Comparison of ENCODE assay signal across 14 cellular contexts in the genomic region with DNA sequence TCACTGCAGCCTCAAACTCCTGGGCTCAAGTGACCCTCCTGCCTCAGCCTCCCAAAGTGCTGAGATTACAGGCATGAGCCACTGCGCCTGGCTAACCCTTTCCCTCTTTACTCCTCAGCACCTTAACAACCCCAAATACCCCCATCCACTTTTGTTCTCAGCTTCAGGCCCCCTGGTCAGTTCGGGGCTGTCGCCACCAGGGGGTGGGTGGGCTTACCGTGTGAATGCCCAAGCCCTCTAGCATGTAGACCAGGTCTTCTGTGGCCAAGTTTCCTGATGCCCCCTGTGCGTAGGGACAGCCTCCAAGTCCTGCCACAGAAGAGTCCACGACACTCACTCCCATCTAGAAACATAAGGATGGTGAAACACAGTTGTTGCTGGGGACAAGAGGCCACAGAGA. TPM values are rescaled to one million over a fixed set of nuclear protein-coding genes. Genes with fewer than 3 reads are reported as not detected.
DNase-seq lines count a peak whose midpoint lies in the region; ATAC-seq and TF ChIP-seq lines count a peak whose summit lies in the region.
"Had no signal": no experiment of that assay in that cellular context is flagged by ENCODE, and none has a peak within 500 bp of the region (broad histone marks: within the 10 kb centered on the region; RNA-seq: fewer than 3 reads in every experiment).

No MANE protein-coding gene starts in this region.

- H3K4me3 ChIP-seq in SK-N-SH (ENCODE audit: low read depth in 2 of 2, low read length in 1 of 2): no peak overlapping the region
- no peak overlapping the region for H3K4me3 ChIP-seq in Loucy (ENCODE audit: low read length, poor library complexity, severe bottlenecking)
- H3K4me3 ChIP-seq in smooth muscle cell: no peak overlapping the region
- H3K4me3 ChIP-seq in sigmoid colon: no peak overlapping the region
- no peak overlapping the region for H3K4me3 ChIP-seq in esophagus muscularis mucosa
- H3K4me3 ChIP-seq: coronary artery, neural progenitor cell had no signal

- peaks cover 72% of the 10 kb centered on the region for H3K4me1 Mint-ChIP-seq in dendritic cell treated with granulocyte-macrophage colony-stimulating factor and Interleukin-4, amounts not matched to agents 40 ng/mL and 50 ng/mL, for 4 days (ENCODE audit: low read depth)

- H3K27ac ChIP-seq in SK-N-SH (ENCODE audit: low read depth in 2 of 2, low read length in 1 of 2) (no peak overlapping the region), smooth muscle cell (ENCODE audit: low read depth) (no peak overlapping the region), sigmoid colon (no peak overlapping the region), esophagus muscularis mucosa (replicated peaks in 1 of 4) (no peak overlapping the region)
- H3K27ac ChIP-seq: coronary artery, neural progenitor cell had no signal

- H3K4me1 ChIP-seq in SK-N-SH (ENCODE audit: control insufficient read depth in 1 of 2, insufficient read depth in 2 of 2, low read depth in 1 of 2, low read length in 1 of 2) (peaks cover 5 to 24% of the 10 kb centered on the region in 2 experiments; a peak in 1 of 4 replicates), Loucy (ENCODE audit: insufficient read depth, low read length, poor library complexity, severe bottlenecking) (peaks cover 21% of the 10 kb centered on the region), smooth muscle cell (ENCODE audit: low read depth) (peaks cover 3% of the 10 kb centered on the region), sigmoid colon (peaks cover 0 to 23% (median 18%) of the 10 kb centered on the region in 4 donors), esophagus muscularis mucosa (peaks cover 16 to 24% (median 20%) of the 10 kb centered on the region in 4 donors)

- H2AFZ ChIP-seq in SK-N-SH (ENCODE audit: low read depth) (no peak overlapping the region), Loucy (ENCODE audit: low read length) (no peak overlapping the region), smooth muscle cell (ENCODE audit: low read depth) (no peak overlapping the region)
- H2AFZ ChIP-seq: neural progenitor cell had no signal

- H3K9me3 ChIP-seq in SK-N-SH: no peaks in the 10 kb centered on the region
- H3K9me3 ChIP-seq in Loucy (ENCODE audit: insufficient read depth, low read depth, low read length): no peaks in the 10 kb centered on the region
- H3K9me3 ChIP-seq in smooth muscle cell (replicated peaks; ENCODE audit: low read depth): no peaks in the 10 kb centered on the region
- H3K9me3 ChIP-seq in sigmoid colon: no peaks in the 10 kb centered on the region
- no peaks in the 10 kb centered on the region for H3K9me3 ChIP-seq in esophagus muscularis mucosa

- H3F3A ChIP-seq in SK-N-SH (replicated peaks; ENCODE audit: insufficient read depth) (peaks cover 10% of the 10 kb centered on the region), Loucy (ENCODE audit: low read depth) (no peaks in the 10 kb centered on the region), smooth muscle cell (ENCODE audit: low read depth) (peaks cover 11% of the 10 kb centered on the region)

- no peaks in the 10 kb centered on the region for H3K9me3 Mint-ChIP-seq in dendritic cell treated with granulocyte-macrophage colony-stimulating factor and Interleukin-4, amounts not matched to agents 40 ng/mL and 50 ng/mL, for 4 days
- H3K9me3 Mint-ChIP-seq: activated T-cell treated with anti-CD3 and anti-CD28 coated beads, Interleukin-2, amount 50 U/mL, for 4 hours; neural progenitor cell had no signal

- H3K36me3 Mint-ChIP-seq in dendritic cell treated with granulocyte-macrophage colony-stimulating factor and Interleukin-4, amounts not matched to agents 40 ng/mL and 50 ng/mL, for 4 days (ENCODE audit: low read depth): peaks cover 75% of the 10 kb centered on the region

- peak; percentile 26 for TF ChIP-seq RAD21 in SK-N-SH (IDR thresholded peaks at IDR 0.05; ENCODE audit: low read length)

- H3K9me2 ChIP-seq in SK-N-SH: no peaks in the 10 kb centered on the region
- H3K9me2 ChIP-seq in Loucy (replicated peaks; ENCODE audit: low read depth, low read length): no peaks in the 10 kb centered on the region

- H3K4me3 Mint-ChIP-seq in dendritic cell treated with granulocyte-macrophage colony-stimulating factor and Interleukin-4, amounts not matched to agents 40 ng/mL and 50 ng/mL, for 4 days: no peak overlapping the region
- H3K4me3 Mint-ChIP-seq: activated CD4-positive, alpha-beta T cell treated with anti-CD3 and anti-CD28 coated beads for 36 hours; activated T-cell treated with anti-CD3 and anti-CD28 coated beads, Interleukin-2, amount 50 U/mL, for 4 hours; neural progenitor cell had no signal

- H3K27me3 ChIP-seq in SK-N-SH (ENCODE audit: insufficient read depth) (no peaks in the 10 kb centered on the region), Loucy (ENCODE audit: insufficient read depth, low read length, poor library complexity, severe bottlenecking) (no peaks in the 10 kb centered on the region), smooth muscle cell (ENCODE audit: low read depth) (no peaks in the 10 kb centered on the region), sigmoid colon (no peaks in the 10 kb centered on the region), esophagus muscularis mucosa (no peaks in the 10 kb centered on the region)

- no peak overlapping the region for H3K4me2 ChIP-seq in SK-N-SH
- no peak overlapping the region for H3K4me2 ChIP-seq in Loucy (ENCODE audit: low read depth, low read length, poor library complexity, severe bottlenecking)
- no peak overlapping the region for H3K4me2 ChIP-seq in smooth muscle cell
- H3K4me2 ChIP-seq: neural progenitor cell had no signal

- POLR2A ChIA-PET in SK-N-SH (lab: Yijun Ruan, JAX): no interaction called here

- 54% methylated on average over 4 of the region's 6 CpGs for WGBS in SK-N-SH (ENCODE audit: low lambda C conversion rate)
- WGBS in smooth muscle cell (ENCODE audit: low lambda C conversion rate): 88% methylated on average over 6 of the region's 6 CpGs
- 89% methylated on average over 6 of the region's 6 CpGs for WGBS in sigmoid colon, 2 donors
- 82% methylated on average over 6 of the region's 6 CpGs for WGBS in esophagus muscularis mucosa

- H4K20me1 ChIP-seq in SK-N-SH (ENCODE audit: insufficient read depth): no peaks in the 10 kb centered on the region
- H4K20me1 ChIP-seq in Loucy (ENCODE audit: insufficient read depth, low read length, poor library complexity, severe bottlenecking): peaks cover 9% of the 10 kb centered on the region
- H4K20me1 ChIP-seq in smooth muscle cell (ENCODE audit: low read depth): no peaks in the 10 kb centered on the region

- CTCF ChIA-PET in SK-N-SH (lab: Yijun Ruan, JAX): interaction anchor here (1.0 to 4.3 kb wide), 2 partner anchors 25 to 113 kb away, joined by 3 to 26 read pairs; no protein-coding TSS in a partner anchor

- TF ChIP-seq EP300 in SK-N-SH (IDR thresholded peaks at IDR 0.05; ENCODE audit: borderline replicate concordance in 1 of 2, low read depth in 1 of 2, low read length in 1 of 2) (no peak), sigmoid colon (IDR thresholded peaks at IDR 0.05) (no peak), esophagus muscularis mucosa (IDR thresholded peaks at IDR 0.05) (no peak)

- DNase-seq in SK-N-SH (peak; percentile 48), smooth muscle cell (lab: John Stamatoyannopoulos, UW; ENCODE audit: unreplicated experiment) (no peak), kidney tubule cell (ENCODE audit: low spot score) (no peak), sigmoid colon (no peak), esophagus muscularis mucosa (ENCODE audit: extremely low spot score) (no peak)
- DNase-seq: activated CD4-positive, alpha-beta T cell treated with anti-CD3 and anti-CD28 coated beads for 36 hours; activated T-cell treated with anti-CD3 and anti-CD28 coated beads, Interleukin-2, amount 50 U/mL, for 4 hours; COR-L47; NCI-H2171 treated with DMSO at 0.1 percent for 48 hours had no signal

- TF ChIP-seq CTCF in SK-N-SH (IDR thresholded peaks at IDR 0.05) (peak; percentile 43), Loucy (conservative IDR thresholded peaks at IDR 0.05; ENCODE audit: low read length) (peak; percentile 37; the same call in 1 of the 2 replicates), smooth muscle cell (IDR thresholded peaks at IDR 0.05; ENCODE audit: borderline replicate concordance, insufficient read depth, poor library complexity, severe bottlenecking) (peak; percentile 12), sigmoid colon (IDR thresholded peaks at IDR 0.05) (no peak), esophagus muscularis mucosa (IDR thresholded peaks at IDR 0.05) (peak in 1 of 3 experiments; percentile 8)

- no peaks in the 10 kb centered on the region for H3K79me2 ChIP-seq in SK-N-SH (ENCODE audit: insufficient read depth)
- H3K79me2 ChIP-seq in Loucy (ENCODE audit: insufficient read depth, low read length): no peaks in the 10 kb centered on the region; the same call in 1 of the 2 replicates
- H3K79me2 ChIP-seq in smooth muscle cell (ENCODE audit: low read depth): no peaks in the 10 kb centered on the region

- H3K27me3 Mint-ChIP-seq in dendritic cell treated with granulocyte-macrophage colony-stimulating factor and Interleukin-4, amounts not matched to agents 40 ng/mL and 50 ng/mL, for 4 days: no peaks in the 10 kb centered on the region
- H3K27me3 Mint-ChIP-seq: activated CD4-positive, alpha-beta T cell treated with anti-CD3 and anti-CD28 coated beads for 36 hours had no signal

- ATAC-seq in SK-N-SH treated with all-trans-retinoic acid at 6 μM for 48 hours: no peak
- ATAC-seq: activated CD4-positive, alpha-beta T cell treated with anti-CD3 and anti-CD28 coated beads for 36 hours; activated T-cell treated with anti-CD3 and anti-CD28 coated beads, Interleukin-2, amount 50 U/mL, for 4 hours had no signal

- H3K27ac Mint-ChIP-seq in dendritic cell treated with granulocyte-macrophage colony-stimulating factor and Interleukin-4, amounts not matched to agents 40 ng/mL and 50 ng/mL, for 4 days: peak overlapping the region; percentile 87
- H3K27ac Mint-ChIP-seq: activated CD4-positive, alpha-beta T cell treated with anti-CD3 and anti-CD28 coated beads for 36 hours; neural progenitor cell had no signal

- TF ChIP-seq POLR2A in sigmoid colon (IDR thresholded peaks at IDR 0.05) (no peak), esophagus muscularis mucosa (IDR thresholded peaks at IDR 0.05; ENCODE audit: low read depth) (no peak)

- H3K36me3 ChIP-seq in SK-N-SH (replicated peaks in 1 of 2; ENCODE audit: control insufficient read depth in 1 of 2, insufficient read depth in 2 of 2, low read length in 1 of 2) (no peaks in the 10 kb centered on the region), Loucy (ENCODE audit: insufficient read depth, low read length) (no peaks in the 10 kb centered on the region), smooth muscle cell (ENCODE audit: low read depth) (no peaks in the 10 kb centered on the region), sigmoid colon (peaks cover 0 to 28% (median 12%) of the 10 kb centered on the region in 4 donors), esophagus muscularis mucosa (peaks cover 0 to 56% (median 32%) of the 10 kb centered on the region in 4 donors)
- H3K36me3 ChIP-seq: neural progenitor cell had no signal

- no peak overlapping the region for H3K9ac ChIP-seq in SK-N-SH
- H3K9ac ChIP-seq in Loucy (ENCODE audit: low read depth, low read length, poor library complexity, severe bottlenecking): no peak overlapping the region
- no peak overlapping the region for H3K9ac ChIP-seq in smooth muscle cell (ENCODE audit: low read depth)
- H3K9ac ChIP-seq: neural progenitor cell had no signal

- intact Hi-C loops in dendritic cell treated with granulocyte-macrophage colony-stimulating factor and Interleukin-4, amounts not matched to agents 40 ng/mL and 50 ng/mL, for 4 days (cut with micrococcal nuclease): loop anchor here (10.0 kb wide), 1 partner anchor 161 kb away; no protein-coding TSS in a partner anchor
- intact Hi-C loops in sigmoid colon (cut with DNase I): loop anchor here (5.0 to 10.0 kb wide), 2 partner anchors 61 to 153 kb away; a partner anchor contains a TSS
- intact Hi-C loops in esophagus muscularis mucosa (cut with DNase I): no loop called here

RNA-seq across cellular contexts. Expression of a gene that starts 3.6 kb away (rescaled TPM):
- polyA plus RNA-seq in SK-N-SH (2012; rRNA removed): 71.7 and 76.0 TPM in 2 replicates
- 35.8 and 54.2 TPM in 2 replicates for polyA plus RNA-seq in SK-N-SH (2012; cell fraction: cytosol; rRNA removed)
- polyA plus RNA-seq in SK-N-SH (2012; cell fraction: nucleus; rRNA removed): 98.6 and 102 TPM in 2 replicates
- total RNA-seq in smooth muscle cell: 40.3 and 51.7 TPM in 2 replicates
- 75.2 and 79.1 TPM in 2 replicates for polyA plus RNA-seq in smooth muscle cell
- 10 to 100 TPM in 1 of 4 donors, 1 to 10 TPM in 3; 7.8 to 11.5 (median 9.5) TPM for total RNA-seq in sigmoid colon
- polyA plus RNA-seq in sigmoid colon: 100 to 1,000 TPM; 131 to 208 (median 207) TPM
- 10 to 100 TPM in 3 of 4 donors, 1 to 10 TPM in 1; 7.1 to 13.6 (median 12.8) TPM for total RNA-seq in esophagus muscularis mucosa

RNA-seq across cellular contexts. Expression of a gene that starts 13.2 kb away (rescaled TPM):
- polyA plus RNA-seq in SK-N-SH (2012; rRNA removed) (109 and 135 TPM in 2 replicates), smooth muscle cell (94.3 and 108 TPM in 2 replicates), sigmoid colon (100 to 1,000 TPM in 2 of 3 donors, 10 to 100 TPM in 1; 99.6 to 121 (median 120) TPM)
- 44.7 and 69.7 TPM in 2 replicates for polyA plus RNA-seq in SK-N-SH (2012; cell fraction: cytosol; rRNA removed)
- polyA plus RNA-seq in SK-N-SH (2012; cell fraction: nucleus; rRNA removed): 159 and 199 TPM in 2 replicates
- total RNA-seq in smooth muscle cell (52.3 and 74.9 TPM in 2 replicates), sigmoid colon (10 to 100 TPM; 20.2 to 24.4 (median 23.3) TPM), esophagus muscularis mucosa (10 to 100 TPM; 32.8 to 51.4 (median 40.8) TPM)

RNA-seq across cellular contexts. Expression of a gene that starts 21.0 kb away (rescaled TPM):
- polyA plus RNA-seq in SK-N-SH (2012; rRNA removed) (28.2 and 36.5 TPM in 2 replicates), smooth muscle cell (46.5 and 51.2 TPM in 2 replicates), sigmoid colon (100 to 1,000 TPM in 2 of 3 donors, 10 to 100 TPM in 1; 56.6 to 156 (median 118) TPM)
- 23.6 and 33.6 TPM in 2 replicates for polyA plus RNA-seq in SK-N-SH (2012; cell fraction: cytosol; rRNA removed)
- polyA plus RNA-seq in SK-N-SH (2012; cell fraction: nucleus; rRNA removed): 30.5 and 34.3 TPM in 2 replicates
- total RNA-seq in smooth muscle cell (43.0 and 47.6 TPM in 2 replicates), sigmoid colon (10 to 100 TPM; 24.8 to 47.4 (median 37.9) TPM), esophagus muscularis mucosa (10 to 100 TPM; 25.5 to 50.0 (median 43.9) TPM)

RNA-seq across cellular contexts. Expression of a gene that starts 26.0 kb away (rescaled TPM):
- polyA plus RNA-seq in SK-N-SH (2012; rRNA removed): 36.3 and 41.8 TPM in 2 replicates
- polyA plus RNA-seq in SK-N-SH (2012; cell fraction: cytosol; rRNA removed): 46.8 and 56.6 TPM in 2 replicates
- 30.0 and 34.5 TPM in 2 replicates for polyA plus RNA-seq in SK-N-SH (2012; cell fraction: nucleus; rRNA removed)
- 49.6 and 49.8 TPM in 2 replicates for total RNA-seq in smooth muscle cell
- polyA plus RNA-seq in smooth muscle cell: 32.0 and 36.1 TPM in 2 replicates
- 10 to 100 TPM; 47.9 to 78.7 (median 50.9) TPM for total RNA-seq in sigmoid colon
- 10 to 100 TPM; 41.2 to 47.2 (median 42.0) TPM for polyA plus RNA-seq in sigmoid colon
- 10 to 100 TPM; 43.6 to 66.6 (median 56.0) TPM for total RNA-seq in esophagus muscularis mucosa

Comparison
In these comparisons a context has a peak if more than half of its experiments do, and no peak if none do; other contexts are left out.
1. CTCF ChIP-seq: peak in SK-N-SH (single experiment), Loucy (single experiment) and smooth muscle cell (single experiment); none in sigmoid colon (0 of 4).